1 cellular context compared by ENCODE assay signal in the genomic region with DNA sequence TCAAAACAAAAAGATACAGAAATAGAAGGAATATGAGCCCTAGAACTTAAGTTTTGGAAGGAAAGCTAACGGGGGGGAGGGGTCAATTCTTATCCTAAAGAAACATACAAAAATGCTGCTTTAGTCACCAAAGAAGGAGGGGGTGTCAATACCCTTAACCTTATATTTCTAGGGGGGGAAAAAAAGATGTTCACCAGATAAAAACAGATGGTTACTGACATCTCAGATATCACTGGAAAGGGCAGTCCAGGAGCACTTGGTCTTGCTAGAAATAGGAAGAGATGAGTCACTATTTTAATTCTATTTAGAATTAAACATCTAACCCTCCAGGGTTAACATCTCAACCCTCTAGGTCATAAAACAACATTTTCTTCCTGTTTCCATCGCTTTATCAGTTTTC.
TF ChIP-seq lines count a peak whose summit lies in the region.

No MANE protein-coding gene starts in this region.

TF ChIP-seq in K562, 482 proteins besides CTCF, POLR2A, EP300 and RAD21 (continued from another document and continues in another):
- TF ChIP-seq, protein P1, sequence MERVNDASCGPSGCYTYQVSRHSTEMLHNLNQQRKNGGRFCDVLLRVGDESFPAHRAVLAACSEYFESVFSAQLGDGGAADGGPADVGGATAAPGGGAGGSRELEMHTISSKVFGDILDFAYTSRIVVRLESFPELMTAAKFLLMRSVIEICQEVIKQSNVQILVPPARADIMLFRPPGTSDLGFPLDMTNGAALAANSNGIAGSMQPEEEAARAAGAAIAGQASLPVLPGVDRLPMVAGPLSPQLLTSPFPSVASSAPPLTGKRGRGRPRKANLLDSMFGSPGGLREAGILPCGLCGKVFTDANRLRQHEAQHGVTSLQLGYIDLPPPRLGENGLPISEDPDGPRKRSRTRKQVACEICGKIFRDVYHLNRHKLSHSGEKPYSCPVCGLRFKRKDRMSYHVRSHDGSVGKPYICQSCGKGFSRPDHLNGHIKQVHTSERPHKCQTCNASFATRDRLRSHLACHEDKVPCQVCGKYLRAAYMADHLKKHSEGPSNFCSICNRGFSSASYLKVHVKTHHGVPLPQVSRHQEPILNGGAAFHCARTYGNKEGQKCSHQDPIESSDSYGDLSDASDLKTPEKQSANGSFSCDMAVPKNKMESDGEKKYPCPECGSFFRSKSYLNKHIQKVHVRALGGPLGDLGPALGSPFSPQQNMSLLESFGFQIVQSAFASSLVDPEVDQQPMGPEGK (CRISPR knock-in tag; IDR thresholded peaks at IDR 0.05; ENCODE audit: borderline replicate concordance): no peak
- TF ChIP-seq, protein P2, sequence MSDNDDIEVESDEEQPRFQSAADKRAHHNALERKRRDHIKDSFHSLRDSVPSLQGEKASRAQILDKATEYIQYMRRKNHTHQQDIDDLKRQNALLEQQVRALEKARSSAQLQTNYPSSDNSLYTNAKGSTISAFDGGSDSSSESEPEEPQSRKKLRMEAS (CRISPR knock-in tag; IDR thresholded peaks at IDR 0.05): no peak
- TF ChIP-seq MIER1 (IDR thresholded peaks at IDR 0.05; ENCODE audit: low read depth): no peak
- TF ChIP-seq, protein P3, sequence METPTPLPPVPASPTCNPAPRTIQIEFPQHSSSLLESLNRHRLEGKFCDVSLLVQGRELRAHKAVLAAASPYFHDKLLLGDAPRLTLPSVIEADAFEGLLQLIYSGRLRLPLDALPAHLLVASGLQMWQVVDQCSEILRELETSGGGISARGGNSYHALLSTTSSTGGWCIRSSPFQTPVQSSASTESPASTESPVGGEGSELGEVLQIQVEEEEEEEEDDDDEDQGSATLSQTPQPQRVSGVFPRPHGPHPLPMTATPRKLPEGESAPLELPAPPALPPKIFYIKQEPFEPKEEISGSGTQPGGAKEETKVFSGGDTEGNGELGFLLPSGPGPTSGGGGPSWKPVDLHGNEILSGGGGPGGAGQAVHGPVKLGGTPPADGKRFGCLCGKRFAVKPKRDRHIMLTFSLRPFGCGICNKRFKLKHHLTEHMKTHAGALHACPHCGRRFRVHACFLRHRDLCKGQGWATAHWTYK (CRISPR knock-in tag; IDR thresholded peaks at IDR 0.05): no peak
- TF ChIP-seq, protein P4, sequence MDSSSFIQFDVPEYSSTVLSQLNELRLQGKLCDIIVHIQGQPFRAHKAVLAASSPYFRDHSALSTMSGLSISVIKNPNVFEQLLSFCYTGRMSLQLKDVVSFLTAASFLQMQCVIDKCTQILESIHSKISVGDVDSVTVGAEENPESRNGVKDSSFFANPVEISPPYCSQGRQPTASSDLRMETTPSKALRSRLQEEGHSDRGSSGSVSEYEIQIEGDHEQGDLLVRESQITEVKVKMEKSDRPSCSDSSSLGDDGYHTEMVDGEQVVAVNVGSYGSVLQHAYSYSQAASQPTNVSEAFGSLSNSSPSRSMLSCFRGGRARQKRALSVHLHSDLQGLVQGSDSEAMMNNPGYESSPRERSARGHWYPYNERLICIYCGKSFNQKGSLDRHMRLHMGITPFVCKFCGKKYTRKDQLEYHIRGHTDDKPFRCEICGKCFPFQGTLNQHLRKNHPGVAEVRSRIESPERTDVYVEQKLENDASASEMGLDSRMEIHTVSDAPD (CRISPR knock-in tag; IDR thresholded peaks at IDR 0.05): no peak
- TF ChIP-seq KDM1A (IDR thresholded peaks at IDR 0.05): peak; percentile 30 to 33; a peak in 2 of 4 replicates
- TF ChIP-seq PRPF4 (IDR thresholded peaks at IDR 0.05; ENCODE audit: insufficient read depth, low read depth, low read length, poor library complexity, severe bottlenecking): no peak
- TF ChIP-seq GTF2A2 (tag; IDR thresholded peaks at IDR 0.05): no peak
- TF ChIP-seq, protein P5, sequence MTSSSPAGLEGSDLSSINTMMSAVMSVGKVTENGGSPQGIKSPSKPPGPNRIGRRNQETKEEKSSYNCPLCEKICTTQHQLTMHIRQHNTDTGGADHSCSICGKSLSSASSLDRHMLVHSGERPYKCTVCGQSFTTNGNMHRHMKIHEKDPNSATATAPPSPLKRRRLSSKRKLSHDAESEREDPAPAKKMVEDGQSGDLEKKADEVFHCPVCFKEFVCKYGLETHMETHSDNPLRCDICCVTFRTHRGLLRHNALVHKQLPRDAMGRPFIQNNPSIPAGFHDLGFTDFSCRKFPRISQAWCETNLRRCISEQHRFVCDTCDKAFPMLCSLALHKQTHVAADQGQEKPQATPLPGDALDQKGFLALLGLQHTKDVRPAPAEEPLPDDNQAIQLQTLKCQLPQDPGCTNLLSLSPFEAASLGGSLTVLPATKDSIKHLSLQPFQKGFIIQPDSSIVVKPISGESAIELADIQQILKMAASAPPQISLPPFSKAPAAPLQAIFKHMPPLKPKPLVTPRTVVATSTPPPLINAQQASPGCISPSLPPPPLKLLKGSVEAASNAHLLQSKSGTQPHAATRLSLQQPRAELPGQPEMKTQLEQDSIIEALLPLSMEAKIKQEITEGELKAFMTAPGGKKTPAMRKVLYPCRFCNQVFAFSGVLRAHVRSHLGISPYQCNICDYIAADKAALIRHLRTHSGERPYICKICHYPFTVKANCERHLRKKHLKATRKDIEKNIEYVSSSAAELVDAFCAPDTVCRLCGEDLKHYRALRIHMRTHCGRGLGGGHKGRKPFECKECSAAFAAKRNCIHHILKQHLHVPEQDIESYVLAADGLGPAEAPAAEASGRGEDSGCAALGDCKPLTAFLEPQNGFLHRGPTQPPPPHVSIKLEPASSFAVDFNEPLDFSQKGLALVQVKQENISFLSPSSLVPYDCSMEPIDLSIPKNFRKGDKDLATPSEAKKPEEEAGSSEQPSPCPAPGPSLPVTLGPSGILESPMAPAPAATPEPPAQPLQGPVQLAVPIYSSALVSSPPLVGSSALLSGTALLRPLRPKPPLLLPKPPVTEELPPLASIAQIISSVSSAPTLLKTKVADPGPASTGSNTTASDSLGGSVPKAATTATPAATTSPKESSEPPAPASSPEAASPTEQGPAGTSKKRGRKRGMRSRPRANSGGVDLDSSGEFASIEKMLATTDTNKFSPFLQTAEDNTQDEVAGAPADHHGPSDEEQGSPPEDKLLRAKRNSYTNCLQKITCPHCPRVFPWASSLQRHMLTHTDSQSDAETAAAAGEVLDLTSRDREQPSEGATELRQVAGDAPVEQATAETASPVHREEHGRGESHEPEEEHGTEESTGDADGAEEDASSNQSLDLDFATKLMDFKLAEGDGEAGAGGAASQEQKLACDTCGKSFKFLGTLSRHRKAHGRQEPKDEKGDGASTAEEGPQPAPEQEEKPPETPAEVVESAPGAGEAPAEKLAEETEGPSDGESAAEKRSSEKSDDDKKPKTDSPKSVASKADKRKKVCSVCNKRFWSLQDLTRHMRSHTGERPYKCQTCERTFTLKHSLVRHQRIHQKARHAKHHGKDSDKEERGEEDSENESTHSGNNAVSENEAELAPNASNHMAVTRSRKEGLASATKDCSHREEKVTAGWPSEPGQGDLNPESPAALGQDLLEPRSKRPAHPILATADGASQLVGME (CRISPR knock-in tag; IDR thresholded peaks at IDR 0.05): no peak
- no peak for TF ChIP-seq ELF4 (CRISPR knock-in tag; IDR thresholded peaks at IDR 0.05)
- TF ChIP-seq, protein P6, sequence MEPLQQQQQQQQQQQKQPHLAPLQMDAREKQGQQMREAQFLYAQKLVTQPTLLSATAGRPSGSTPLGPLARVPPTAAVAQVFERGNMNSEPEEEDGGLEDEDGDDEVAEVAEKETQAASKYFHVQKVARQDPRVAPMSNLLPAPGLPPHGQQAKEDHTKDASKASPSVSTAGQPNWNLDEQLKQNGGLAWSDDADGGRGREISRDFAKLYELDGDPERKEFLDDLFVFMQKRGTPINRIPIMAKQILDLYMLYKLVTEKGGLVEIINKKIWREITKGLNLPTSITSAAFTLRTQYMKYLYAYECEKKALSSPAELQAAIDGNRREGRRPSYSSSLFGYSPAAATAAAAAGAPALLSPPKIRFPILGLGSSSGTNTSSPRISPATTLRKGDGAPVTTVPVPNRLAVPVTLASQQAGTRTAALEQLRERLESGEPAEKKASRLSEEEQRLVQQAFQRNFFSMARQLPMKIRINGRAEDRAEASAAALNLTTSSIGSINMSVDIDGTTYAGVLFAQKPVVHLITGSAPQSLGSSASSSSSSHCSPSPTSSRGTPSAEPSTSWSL (CRISPR knock-in tag; IDR thresholded peaks at IDR 0.05; ENCODE audit: borderline replicate concordance): no peak
- TF ChIP-seq, protein P7, sequence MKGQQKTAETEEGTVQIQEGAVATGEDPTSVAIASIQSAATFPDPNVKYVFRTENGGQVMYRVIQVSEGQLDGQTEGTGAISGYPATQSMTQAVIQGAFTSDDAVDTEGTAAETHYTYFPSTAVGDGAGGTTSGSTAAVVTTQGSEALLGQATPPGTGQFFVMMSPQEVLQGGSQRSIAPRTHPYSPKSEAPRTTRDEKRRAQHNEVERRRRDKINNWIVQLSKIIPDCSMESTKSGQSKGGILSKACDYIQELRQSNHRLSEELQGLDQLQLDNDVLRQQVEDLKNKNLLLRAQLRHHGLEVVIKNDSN (CRISPR knock-in tag; IDR thresholded peaks at IDR 0.05): no peak
- no peak for TF ChIP-seq ZZZ3 (IDR thresholded peaks at IDR 0.05)
- TF ChIP-seq, protein P8, sequence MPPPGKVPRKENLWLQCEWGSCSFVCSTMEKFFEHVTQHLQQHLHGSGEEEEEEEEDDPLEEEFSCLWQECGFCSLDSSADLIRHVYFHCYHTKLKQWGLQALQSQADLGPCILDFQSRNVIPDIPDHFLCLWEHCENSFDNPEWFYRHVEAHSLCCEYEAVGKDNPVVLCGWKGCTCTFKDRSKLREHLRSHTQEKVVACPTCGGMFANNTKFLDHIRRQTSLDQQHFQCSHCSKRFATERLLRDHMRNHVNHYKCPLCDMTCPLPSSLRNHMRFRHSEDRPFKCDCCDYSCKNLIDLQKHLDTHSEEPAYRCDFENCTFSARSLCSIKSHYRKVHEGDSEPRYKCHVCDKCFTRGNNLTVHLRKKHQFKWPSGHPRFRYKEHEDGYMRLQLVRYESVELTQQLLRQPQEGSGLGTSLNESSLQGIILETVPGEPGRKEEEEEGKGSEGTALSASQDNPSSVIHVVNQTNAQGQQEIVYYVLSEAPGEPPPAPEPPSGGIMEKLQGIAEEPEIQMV (tag; conservative IDR thresholded peaks at IDR 0.05; ENCODE audit: low read depth): no peak
- TF ChIP-seq HMG20B (CRISPR knock-in tag; IDR thresholded peaks at IDR 0.05): no peak
- TF ChIP-seq HNRNPL (IDR thresholded peaks at IDR 0.05; ENCODE audit: low read depth, low read length): no peak
- TF ChIP-seq CC2D1A (IDR thresholded peaks at IDR 0.05): peak; percentile 20; the same call in 1 of the 2 replicates
- no peak for TF ChIP-seq EHMT2 (IDR thresholded peaks at IDR 0.05)
- TF ChIP-seq SETDB1 (IDR thresholded peaks at IDR 0.05; ENCODE audit: low read length): no peak
- no peak for TF ChIP-seq GTF2F1 (IDR thresholded peaks at IDR 0.05; ENCODE audit: low read depth, low read length)
- TF ChIP-seq ZNF766 (CRISPR knock-in tag; conservative IDR thresholded peaks at IDR 0.05): no peak
- TF ChIP-seq RBM17 (IDR thresholded peaks at IDR 0.05; ENCODE audit: borderline replicate concordance, low read depth, low read length): no peak
- no peak for TF ChIP-seq TCF7 (IDR thresholded peaks at IDR 0.05; ENCODE audit: borderline replicate concordance)
- no peak for TF ChIP-seq DDX20 (tag; IDR thresholded peaks at IDR 0.05; ENCODE audit: low read depth)
- TF ChIP-seq IFI16 (CRISPR knock-in tag; IDR thresholded peaks at IDR 0.05): no peak
- TF ChIP-seq, protein P9, sequence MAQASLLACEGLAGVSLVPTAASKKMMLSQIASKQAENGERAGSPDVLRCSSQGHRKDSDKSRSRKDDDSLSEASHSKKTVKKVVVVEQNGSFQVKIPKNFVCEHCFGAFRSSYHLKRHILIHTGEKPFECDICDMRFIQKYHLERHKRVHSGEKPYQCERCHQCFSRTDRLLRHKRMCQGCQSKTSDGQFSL (CRISPR knock-in tag; IDR thresholded peaks at IDR 0.05): no peak
- TF ChIP-seq, protein P9 (tag; IDR thresholded peaks at IDR 0.05): 0 out of 4 replicates have a peak, but pooled peaks of 1 of the 2 experiments have one; percentile 10
- TF ChIP-seq BRF1 (IDR thresholded peaks at IDR 0.05; ENCODE audit: borderline replicate concordance, extremely low read depth, insufficient read length): no peak
- TF ChIP-seq DNMT1 (IDR thresholded peaks at IDR 0.05): no peak
- no peak for TF ChIP-seq TAF1 (IDR thresholded peaks at IDR 0.05; ENCODE audit: control insufficient read depth, extremely low read depth, insufficient read depth, low read length, severe bottlenecking)
- TF ChIP-seq, protein P10, sequence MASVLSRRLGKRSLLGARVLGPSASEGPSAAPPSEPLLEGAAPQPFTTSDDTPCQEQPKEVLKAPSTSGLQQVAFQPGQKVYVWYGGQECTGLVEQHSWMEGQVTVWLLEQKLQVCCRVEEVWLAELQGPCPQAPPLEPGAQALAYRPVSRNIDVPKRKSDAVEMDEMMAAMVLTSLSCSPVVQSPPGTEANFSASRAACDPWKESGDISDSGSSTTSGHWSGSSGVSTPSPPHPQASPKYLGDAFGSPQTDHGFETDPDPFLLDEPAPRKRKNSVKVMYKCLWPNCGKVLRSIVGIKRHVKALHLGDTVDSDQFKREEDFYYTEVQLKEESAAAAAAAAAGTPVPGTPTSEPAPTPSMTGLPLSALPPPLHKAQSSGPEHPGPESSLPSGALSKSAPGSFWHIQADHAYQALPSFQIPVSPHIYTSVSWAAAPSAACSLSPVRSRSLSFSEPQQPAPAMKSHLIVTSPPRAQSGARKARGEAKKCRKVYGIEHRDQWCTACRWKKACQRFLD (CRISPR knock-in tag; IDR thresholded peaks at IDR 0.05): no peak
